ENCODE assay signal across 26 cellular contexts in genomic region chr9:69980041-69980440, GRCh38.
"Had no signal": no experiment of that assay in that cellular context is flagged by ENCODE, and none has a peak within 500 bp of the region (broad histone marks: within the 10 kb centered on the region; RNA-seq: fewer than 3 reads in every experiment).

No MANE protein-coding gene starts in this region.

- ATAC-seq: activated CD8-positive, alpha-beta T cell treated with anti-CD3 and anti-CD28 coated beads for 36 hours; activated T-cell treated with anti-CD3 and anti-CD28 coated beads, Interleukin-2, amount 50 U/mL, for 4 hours; activated T-helper 17 cell treated with anti-CD3 and anti-CD28 coated beads, Interleukin-2, amount 50 U/mL, for 72 hours; esophagus mucosa; left colon had no signal

- DNase-seq: activated CD4-positive, alpha-beta T cell treated with anti-CD3 and anti-CD28 coated beads for 1 hour; activated CD4-positive, alpha-beta T cell treated with anti-CD3 and anti-CD28 coated beads, Interleukin-2, amount 50 U/mL, for 1 hour; activated CD8-positive, alpha-beta T cell treated with anti-CD3 and anti-CD28 coated beads for 36 hours; activated gamma-delta T cell treated with Interleukin-2 at 50 U/mL for 16 hours; activated naive CD4-positive, alpha-beta T cell treated with anti-CD3 and anti-CD28 coated beads, Interleukin-2, amount 50 U/mL, for 16 hours; activated T-cell treated with anti-CD3 and anti-CD28 coated beads, Interleukin-2, amount 50 U/mL, for 4 hours; amygdala; central memory CD4-positive, alpha-beta T cell; endodermal cell; head of caudate nucleus; hippocampal formation; kidney; left colon; naive B cell; nephron progenitor cell; ovary; sigmoid colon; stimulated activated CD4-positive, alpha-beta T cell treated with anti-CD3 and anti-CD28 coated beads, Interleukin-15, amount 100 ng/mL, for 24 hours; stimulated activated CD4-positive, alpha-beta T cell treated with anti-CD3 and anti-CD28 coated beads, Interleukin-2, amount 100 ng/mL, for 24 hours; stimulated activated naive CD4-positive, alpha-beta T cell; T-helper 2 cell had no signal

- H3K4me3 ChIP-seq: breast epithelium, ovary, sigmoid colon, tibial nerve had no signal

- H3K9me3 ChIP-seq: breast epithelium, neutrophil, ovary, sigmoid colon, tibial nerve had no signal

- H3K27ac ChIP-seq: neutrophil, sigmoid colon had no signal

- H3K4me1 ChIP-seq: breast epithelium, sigmoid colon had no signal

- H3K27me3 ChIP-seq: breast epithelium, neutrophil, ovary, sigmoid colon, tibial nerve had no signal
